In the genomic region with DNA sequence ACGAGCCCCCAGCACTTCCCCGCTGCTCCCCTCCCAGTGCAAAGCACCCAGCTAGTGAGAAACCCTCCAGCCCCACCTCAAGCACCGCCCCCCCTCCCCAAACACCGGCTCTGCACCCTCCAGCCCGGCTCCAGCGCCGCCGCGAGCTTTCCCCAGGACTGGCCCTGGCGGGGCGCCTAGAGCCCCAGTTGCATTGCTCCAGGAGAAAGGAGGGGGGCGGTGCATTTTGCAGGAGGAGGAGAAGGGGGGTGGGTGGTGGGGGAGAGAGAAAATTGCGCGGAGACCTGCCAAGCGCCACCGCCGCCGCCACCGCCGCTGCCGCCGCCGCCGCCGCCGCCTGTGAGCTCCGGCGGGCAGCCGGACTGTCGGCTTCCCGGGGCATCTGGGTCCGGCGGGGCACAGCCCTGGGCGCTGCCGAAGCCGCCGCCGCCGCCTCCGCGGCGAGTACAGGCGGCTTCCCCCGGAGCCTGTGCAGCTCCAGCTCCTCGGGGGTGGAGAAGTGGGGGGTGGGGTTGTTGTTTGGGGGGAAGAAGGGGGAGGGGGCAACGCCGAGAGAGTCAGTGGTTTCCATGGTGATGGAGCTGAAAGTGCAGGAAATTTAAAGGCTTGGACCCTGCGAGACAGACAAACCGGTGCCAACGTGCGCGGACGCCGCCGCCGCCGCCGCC, we compare ENCODE assay signal across 8 cellular contexts.
A peak's percentile ranks its signal among the peaks of the same experiment; 100 is the strongest.
DNase-seq lines count a peak whose midpoint lies in the region; ATAC-seq and TF ChIP-seq lines count a peak whose summit lies in the region.

Gene NOG, plus strand, starts transcription at position 627 of the 668 bp plus-strand sequence. CDS start 525 bp downstream, outside the sequence.

- TF ChIP-seq CTCF in GM13976 (IDR thresholded peaks at IDR 0.05; ENCODE audit: borderline replicate concordance, control extremely low read depth, extremely low read depth, insufficient read depth, missing control alignments): no peak

- ATAC-seq in stimulated activated naive CD8-positive, alpha-beta T cell treated with anti-CD3 and anti-CD28 coated beads, Interleukin-15, amount 100 ng/mL, for 72 hours: peak; percentile 52
- no peak for ATAC-seq in GM21576 (IDR thresholded peaks at IDR 0.05; ENCODE audit: unreplicated experiment)

- H3K27ac Mint-ChIP-seq in stimulated activated naive CD8-positive, alpha-beta T cell treated with anti-CD3 and anti-CD28 coated beads, Interleukin-15, amount 100 ng/mL, for 72 hours: peak within 1 kb of the TSS in 1 of 2 donors; percentile 37

- H3K4me1 ChIP-seq in effector memory CD4-positive, alpha-beta T cell (ENCODE audit: control insufficient read depth, insufficient read depth, low read length, poor library complexity, severe bottlenecking): peaks cover 25% of the 10 kb centered on the region

- H3K36me3 ChIP-seq in effector memory CD4-positive, alpha-beta T cell (ENCODE audit: control insufficient read depth, insufficient read depth, low read length): no peaks in the 10 kb centered on the region

- H3K9me3 ChIP-seq in effector memory CD4-positive, alpha-beta T cell (ENCODE audit: control insufficient read depth, low read length): no peaks in the 10 kb centered on the region

- peak within 1 kb of the TSS; percentile 32 for H3K27ac ChIP-seq in effector memory CD4-positive, alpha-beta T cell (ENCODE audit: insufficient read depth, low read length, poor library complexity, severe bottlenecking)

- peak within 1 kb of the TSS; percentile 64 for H3K4me3 ChIP-seq in effector memory CD4-positive, alpha-beta T cell (ENCODE audit: insufficient read depth, low read depth, low read length, poor library complexity, severe bottlenecking)

- DNase-seq in GM13976 (ENCODE audit: low spot score) (peak; percentile 52), NCI-H1930 (lab: John Stamatoyannopoulos, UW) (peak; percentile 11 to 46), medulla oblongata (ENCODE audit: extremely low spot score) (peak; percentile 64), SHP77 treated with DMSO at 0.1 percent for 48 hours (lab: John Stamatoyannopoulos, UW) (no peak)
- peak; percentile 54 for DNase-seq in activated CD4-positive, alpha-beta T cell treated with anti-CD3 and anti-CD28 coated beads for 48 hours
- DNase-seq in effector memory CD4-positive, alpha-beta T cell: no peak
- peak; percentile 46 to 80 for DNase-seq in stimulated activated naive CD8-positive, alpha-beta T cell treated with anti-CD3 and anti-CD28 coated beads, Interleukin-15, amount 100 ng/mL, for 72 hours

- peaks cover 46% of the 10 kb centered on the region for H3K27me3 ChIP-seq in effector memory CD4-positive, alpha-beta T cell (replicated peaks; ENCODE audit: control insufficient read depth, insufficient read depth, low read length, poor library complexity, severe bottlenecking)

- H3K4me3 Mint-ChIP-seq in stimulated activated naive CD8-positive, alpha-beta T cell treated with anti-CD3 and anti-CD28 coated beads, Interleukin-15, amount 100 ng/mL, for 72 hours: peak within 1 kb of the TSS; percentile 86

- peaks cover 20% of the 10 kb centered on the region for H3K27me3 Mint-ChIP-seq in stimulated activated naive CD8-positive, alpha-beta T cell treated with anti-CD3 and anti-CD28 coated beads, Interleukin-15, amount 100 ng/mL, for 72 hours

- H3K4me1 Mint-ChIP-seq in stimulated activated naive CD8-positive, alpha-beta T cell treated with anti-CD3 and anti-CD28 coated beads, Interleukin-15, amount 100 ng/mL, for 72 hours: peaks cover 36% of the 10 kb centered on the region

- no peaks in the 10 kb centered on the region for H3K9me3 Mint-ChIP-seq in stimulated activated naive CD8-positive, alpha-beta T cell treated with anti-CD3 and anti-CD28 coated beads, Interleukin-15, amount 100 ng/mL, for 72 hours

- in situ Hi-C loops in GM13976 (cut with MboI; ENCODE audit: low sequenced_read_pairs, unreplicated experiment): no loop called here

Comparison
In these comparisons a context has a peak if more than half of its experiments do, and no peak if none do; other contexts are left out.
1. DNase-seq: peak in GM13976 (single experiment), NCI-H1930 (2 of 2), activated CD4-positive, alpha-beta T cell treated with anti-CD3 and anti-CD28 coated beads for 48 hours (single experiment), medulla oblongata (single experiment) and stimulated activated naive CD8-positive, alpha-beta T cell treated with anti-CD3 and anti-CD28 coated beads, Interleukin-15, amount 100 ng/mL, for 72 hours (2 of 2); none in effector memory CD4-positive, alpha-beta T cell (0 of 3) and SHP77 treated with DMSO at 0.1 percent for 48 hours (single experiment).